In genomic region chr2:197215988-197216979, GRCh38 we compare ENCODE assay signal across 7 cellular contexts.
A peak's percentile ranks its signal among the peaks of the same experiment; 100 is the strongest.
DNase-seq lines count a peak whose midpoint lies in the region; ATAC-seq and TF ChIP-seq lines count a peak whose summit lies in the region.

No MANE protein-coding gene starts in this region.

- H3K27me3 Mint-ChIP-seq in stimulated activated naive B cell treated with anti-CD40 and anti-IgM and Interleukin-4, amounts not matched to agents 10 μg/mL and 1 μg/mL and 100 μg/mL, for 72 hours, result no peaks in the 10 kb centered on the region

- no peak overlapping the region for H3K27ac ChIP-seq in HEK293 (ENCODE audit: extremely low read depth, low read depth, low read length)
- peak overlapping the region; percentile 40 for H3K27ac ChIP-seq in effector memory CD4-positive, alpha-beta T cell (ENCODE audit: insufficient read depth, low read length, poor library complexity, severe bottlenecking)

- no peaks in the 10 kb centered on the region for H3K27me3 ChIP-seq in effector memory CD4-positive, alpha-beta T cell (replicated peaks; ENCODE audit: control insufficient read depth, insufficient read depth, low read length, poor library complexity, severe bottlenecking)

- CTCF ChIA-PET in HEK293 (lab: Yijun Ruan, JAX), result interaction anchor here (0.6 to 1.1 kb wide), 3 partner anchors 19 to 51 kb away, joined by 3 to 4 read pairs (median 3); no protein-coding TSS in a partner anchor

- POLR2A ChIA-PET in HEK293 (lab: Yijun Ruan, JAX), result no interaction called here

- H3K36me3 Mint-ChIP-seq in stimulated activated naive B cell treated with anti-CD40 and anti-IgM and Interleukin-4, amounts not matched to agents 10 μg/mL and 1 μg/mL and 100 μg/mL, for 72 hours, result peaks cover 6 to 20% of the 10 kb centered on the region in 2 donors

- no peaks in the 10 kb centered on the region for H3K9me3 ChIP-seq in HEK293 (ENCODE audit: control insufficient read depth, insufficient read depth, low read depth, low read length)
- H3K9me3 ChIP-seq in effector memory CD4-positive, alpha-beta T cell (ENCODE audit: control insufficient read depth, low read length), result no peaks in the 10 kb centered on the region

- DNase-seq in MV-4-11 (lab: John Stamatoyannopoulos, UW) (peak; percentile 89), amygdala (lab: John Stamatoyannopoulos, UW) (no peak), NCI-H2029 treated with DMSO at 0.1 percent for 48 hours (lab: John Stamatoyannopoulos, UW) (no peak)
- no peak for DNase-seq in effector memory CD4-positive, alpha-beta T cell
- peak; percentile 40 for DNase-seq in stimulated activated naive B cell treated with anti-CD40 and anti-IgM and Interleukin-4, amounts not matched to agents 10 μg/mL and 1 μg/mL and 100 μg/mL, for 72 hours

- H3K36me3 ChIP-seq in HEK293 (ENCODE audit: control insufficient read depth in 2 of 2, insufficient read depth in 1 of 2, low read length in 2 of 2), result no peaks in the 10 kb centered on the region
- H3K36me3 ChIP-seq in effector memory CD4-positive, alpha-beta T cell (ENCODE audit: control insufficient read depth, insufficient read depth, low read length), result no peaks in the 10 kb centered on the region

- peak overlapping the region; percentile 61 to 71 for H3K4me3 Mint-ChIP-seq in stimulated activated naive B cell treated with anti-CD40 and anti-IgM and Interleukin-4, amounts not matched to agents 10 μg/mL and 1 μg/mL and 100 μg/mL, for 72 hours

- H3K4me3 ChIP-seq in HEK293 (ENCODE audit: low read depth, low read length), result no peak overlapping the region
- no peak overlapping the region for H3K4me3 ChIP-seq in effector memory CD4-positive, alpha-beta T cell (ENCODE audit: insufficient read depth, low read depth, low read length, poor library complexity, severe bottlenecking)

- H3K4me1 Mint-ChIP-seq in stimulated activated naive B cell treated with anti-CD40 and anti-IgM and Interleukin-4, amounts not matched to agents 10 μg/mL and 1 μg/mL and 100 μg/mL, for 72 hours, result peaks cover 46 to 83% of the 10 kb centered on the region in 2 donors

- H3K27ac Mint-ChIP-seq in stimulated activated naive B cell treated with anti-CD40 and anti-IgM and Interleukin-4, amounts not matched to agents 10 μg/mL and 1 μg/mL and 100 μg/mL, for 72 hours, result peak overlapping the region; percentile 92

- no peaks in the 10 kb centered on the region for H3K9me3 Mint-ChIP-seq in stimulated activated naive B cell treated with anti-CD40 and anti-IgM and Interleukin-4, amounts not matched to agents 10 μg/mL and 1 μg/mL and 100 μg/mL, for 72 hours

- no peak for TF ChIP-seq CTCF in HEK293 (tag by site-specific recombination; IDR thresholded peaks at IDR 0.05)

- ATAC-seq in GM18520 (IDR thresholded peaks at IDR 0.05; ENCODE audit: unreplicated experiment), result peak; percentile 32
- peak; percentile 83 to 87 for ATAC-seq in stimulated activated naive B cell treated with anti-CD40 and anti-IgM and Interleukin-4, amounts not matched to agents 10 μg/mL and 1 μg/mL and 100 μg/mL, for 72 hours (replicated peaks)

- H3K4me1 ChIP-seq in HEK293 (ENCODE audit: control insufficient read depth, insufficient read depth, low read length), result no peaks in the 10 kb centered on the region
- H3K4me1 ChIP-seq in effector memory CD4-positive, alpha-beta T cell (ENCODE audit: control insufficient read depth, insufficient read depth, low read length, poor library complexity, severe bottlenecking), result peaks cover 64% of the 10 kb centered on the region

TF ChIP-seq in HEK293, 187 proteins besides CTCF, POLR2A, EP300 and RAD21:
- no peak for TF ChIP-seq HOXD13 (CRISPR knock-in tag; IDR thresholded peaks at IDR 0.05; ENCODE audit: borderline replicate concordance)
- TF ChIP-seq ZFP37 (tag by site-specific recombination; IDR thresholded peaks at IDR 0.05), result no peak
- TF ChIP-seq ZNF48 (tag by site-specific recombination; IDR thresholded peaks at IDR 0.05), result no peak
- TF ChIP-seq ZSCAN4 (tag by site-specific recombination; IDR thresholded peaks at IDR 0.05), result peak; percentile 54; the same call in 1 of the 2 replicates
- TF ChIP-seq ZNF112 (tag by site-specific recombination; IDR thresholded peaks at IDR 0.05), result no peak
- no peak for TF ChIP-seq ZNF624 (tag by site-specific recombination; IDR thresholded peaks at IDR 0.05)
- no peak for TF ChIP-seq KLF17 (tag by site-specific recombination; IDR thresholded peaks at IDR 0.05)

Comparison
In these comparisons a context has a peak if more than half of its experiments do, and no peak if none do; other contexts are left out.
1. DNase-seq: peak in MV-4-11 (single experiment) and stimulated activated naive B cell treated with anti-CD40 and anti-IgM and Interleukin-4, amounts not matched to agents 10 μg/mL and 1 μg/mL and 100 μg/mL, for 72 hours (single experiment); none in effector memory CD4-positive, alpha-beta T cell (0 of 3), amygdala (0 of 56) and NCI-H2029 treated with DMSO at 0.1 percent for 48 hours (single experiment).